ENCODE assay signal across 30 cellular contexts in the genomic region with DNA sequence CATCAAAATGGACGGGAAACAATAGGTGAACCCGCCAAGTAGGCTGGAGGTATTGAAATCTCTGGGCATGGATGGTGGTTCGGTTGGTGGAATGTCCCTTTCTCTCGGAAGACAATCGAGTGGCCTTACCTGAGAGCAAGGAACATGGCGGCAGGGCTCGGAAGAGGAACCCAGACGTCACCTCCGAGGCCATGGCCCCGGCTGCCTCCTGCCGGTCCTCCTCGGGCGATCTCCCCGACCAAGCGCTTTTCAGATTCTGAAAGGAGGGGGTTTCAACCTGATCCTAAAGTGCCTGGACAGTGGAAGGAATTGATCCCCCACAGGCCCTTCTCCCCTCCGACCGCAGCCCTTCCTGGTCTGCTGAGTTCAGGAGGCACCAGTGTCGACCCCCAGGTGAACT. TPM values are rescaled to one million over a fixed set of nuclear protein-coding genes. Genes with fewer than 3 reads are reported as not detected.
"Had no signal": no experiment of that assay in that cellular context is flagged by ENCODE, and none has a peak within 500 bp of the region (broad histone marks: within the 10 kb centered on the region; RNA-seq: fewer than 3 reads in every experiment).

No MANE protein-coding gene starts in this region.

- H3K9me3 Mint-ChIP-seq: dendritic cell treated with granulocyte-macrophage colony-stimulating factor and Interleukin-4, amounts not matched to agents 40 ng/mL and 50 ng/mL, for 4 days; effector memory CD8-positive, alpha-beta T cell; endodermal cell; mesothelial cell of epicardium had no signal

- H3K4me3 Mint-ChIP-seq: dendritic cell treated with granulocyte-macrophage colony-stimulating factor and Interleukin-4, amounts not matched to agents 40 ng/mL and 50 ng/mL, for 4 days; effector memory CD8-positive, alpha-beta T cell; endodermal cell; mesothelial cell of epicardium had no signal

- ATAC-seq: effector memory CD8-positive, alpha-beta T cell; esophagus mucosa; gastrocnemius medialis; heart right ventricle; left cardiac atrium; left lung; left ventricle myocardium superior; lower lobe of right lung; mucosa of descending colon had no signal

- H3K4me3 ChIP-seq: colonic mucosa, esophagus squamous epithelium, gastrocnemius medialis, heart right ventricle, left lung, lower lobe of right lung, mucosa of descending colon had no signal

- H3K27ac Mint-ChIP-seq: dendritic cell treated with granulocyte-macrophage colony-stimulating factor and Interleukin-4, amounts not matched to agents 40 ng/mL and 50 ng/mL, for 4 days; effector memory CD8-positive, alpha-beta T cell; endodermal cell; mesothelial cell of epicardium had no signal

- DNase-seq: colonic mucosa; cortex of kidney; effector CD8-positive, alpha-beta T cell; effector memory CD8-positive, alpha-beta T cell; endodermal cell; erythroblast; esophagus squamous epithelium; foreskin fibroblast; foreskin melanocyte; gastrocnemius medialis; glutamatergic neuron; head of caudate nucleus; heart right ventricle; hippocampal formation; left cardiac atrium; left lung; left ventricle myocardium superior; lower lobe of right lung; mesenchymal stem cell; mucosa of descending colon had no signal

- H3K4me1 ChIP-seq: colonic mucosa, esophagus squamous epithelium, gastrocnemius medialis, heart right ventricle, left lung, lower lobe of right lung had no signal

- H3K9me3 ChIP-seq: colonic mucosa, esophagus squamous epithelium, gastrocnemius medialis, heart right ventricle, left lung, lower lobe of right lung, mucosa of descending colon had no signal

- FAIRE-seq: endometrium, islet of Langerhans, keratinocyte had no signal

- H3K36me3 Mint-ChIP-seq: mesothelial cell of epicardium had no signal

- H3K36me3 ChIP-seq: colonic mucosa, esophagus squamous epithelium, gastrocnemius medialis, heart right ventricle, left lung, lower lobe of right lung had no signal

- H3K27ac ChIP-seq: colonic mucosa, epithelial cell of prostate, esophagus squamous epithelium, gastrocnemius medialis, heart right ventricle, left lung, lower lobe of right lung had no signal

- H3K27me3 ChIP-seq: colonic mucosa had no signal

RNA-seq across cellular contexts. Expression of a gene that starts 47.2 kb away (rescaled TPM):
- total RNA-seq: gastrocnemius medialis, glomerular endothelial cell, lung microvascular endothelial cell, myocyte had no signal
